Comparison of ENCODE assay signal across 33 cellular contexts in the genomic region with DNA sequence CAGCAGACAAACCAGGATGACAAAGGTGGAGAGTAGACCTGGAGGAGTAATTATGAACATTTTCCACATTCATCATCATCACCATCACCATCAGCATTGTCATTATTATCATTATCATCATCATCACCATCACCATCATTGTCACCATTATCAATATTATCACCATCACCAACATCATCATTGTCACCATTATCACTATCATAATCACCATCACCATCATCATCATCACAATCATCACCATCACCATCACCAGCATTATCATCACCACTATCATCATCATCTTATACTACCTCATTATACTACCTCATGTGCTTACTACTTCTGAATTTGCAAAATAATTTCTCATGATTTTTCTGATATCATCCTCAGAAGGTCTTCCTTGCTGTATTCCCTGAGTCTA. TPM values are rescaled to one million over a fixed set of nuclear protein-coding genes. Genes with fewer than 3 reads are reported as not detected.
"Had no signal": no experiment of that assay in that cellular context is flagged by ENCODE, and none has a peak within 500 bp of the region (broad histone marks: within the 10 kb centered on the region; RNA-seq: fewer than 3 reads in every experiment).

No MANE protein-coding gene starts in this region.

- H3K27me3 ChIP-seq: gastrocnemius medialis, left lung had no signal

- H3K9me3 ChIP-seq: esophagus squamous epithelium, gastrocnemius medialis, heart right ventricle, left lung, lower lobe of right lung, mucosa of descending colon had no signal

- H3K4me3 ChIP-seq: esophagus squamous epithelium, gastrocnemius medialis, heart right ventricle, left lung, lower lobe of right lung, mucosa of descending colon had no signal

- H3K4me1 ChIP-seq: esophagus squamous epithelium, gastrocnemius medialis, heart right ventricle, left lung, lower lobe of right lung had no signal

- H3K27ac ChIP-seq: epithelial cell of prostate, esophagus squamous epithelium, gastrocnemius medialis, heart right ventricle, left lung, lower lobe of right lung had no signal

- FAIRE-seq: endometrium, islet of Langerhans, keratinocyte had no signal

- DNase-seq: cortex of kidney; effector CD8-positive, alpha-beta T cell; effector memory CD8-positive, alpha-beta T cell; endodermal cell; erythroblast; esophagus squamous epithelium; foreskin fibroblast; foreskin melanocyte; gastrocnemius medialis; glutamatergic neuron; head of caudate nucleus; heart right ventricle; hippocampal formation; left cardiac atrium; left lung; left ventricle myocardium superior; lower lobe of right lung; mesenchymal stem cell; mucosa of descending colon; naive B cell; naive thymus-derived CD8-positive, alpha-beta T cell had no signal

- H3K36me3 ChIP-seq: esophagus squamous epithelium, gastrocnemius medialis, heart right ventricle, left lung, lower lobe of right lung had no signal

- ATAC-seq: effector memory CD8-positive, alpha-beta T cell; esophagus mucosa; gastrocnemius medialis; heart right ventricle; left cardiac atrium; left lung; left ventricle myocardium superior; lower lobe of right lung; mucosa of descending colon; naive thymus-derived CD8-positive, alpha-beta T cell had no signal

RNA-seq across cellular contexts. Expression of gene FOXA2, which starts 39.3 kb away (rescaled TPM):
- total RNA-seq: dermis microvascular lymphatic vessel endothelial cell; glomerular endothelial cell; heart right ventricle; left cardiac atrium; left ventricle myocardium superior; lower leg skin; lung microvascular endothelial cell; mesenteric fat pad; mesothelial cell of epicardium; myocyte; naive thymus-derived CD8-positive, alpha-beta T cell had no signal
- polyA plus RNA-seq: heart right ventricle; naive thymus-derived CD8-positive, alpha-beta T cell had no signal
